ENCODE assay signal across 8 cellular contexts in the genomic region with DNA sequence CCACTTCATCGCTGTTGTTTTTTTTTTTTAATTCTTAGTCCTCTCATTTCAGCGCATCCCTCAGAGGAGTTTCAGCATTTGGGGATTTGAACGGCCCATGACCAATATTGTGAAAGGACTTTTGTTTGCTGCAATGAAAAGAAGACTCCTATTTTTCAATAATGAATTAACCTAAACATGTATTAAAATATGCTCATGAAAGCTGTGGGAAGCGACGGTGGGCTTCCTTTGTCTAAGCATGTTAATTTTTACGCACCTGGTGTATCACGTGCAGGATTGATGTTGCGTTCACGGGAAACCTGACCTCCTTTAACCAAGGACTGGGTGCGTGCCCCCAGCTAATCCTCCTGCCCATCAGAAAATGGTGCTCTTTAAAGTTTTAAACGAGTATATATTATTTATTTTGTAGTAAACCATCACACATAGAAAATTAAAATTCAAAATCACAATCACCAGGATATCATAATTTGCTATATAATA. TPM values are rescaled to one million over a fixed set of nuclear protein-coding genes. Genes with fewer than 3 reads are reported as not detected.
DNase-seq lines count a peak whose midpoint lies in the region; ATAC-seq and TF ChIP-seq lines count a peak whose summit lies in the region.

No MANE protein-coding gene starts in this region.

- H3K27ac Mint-ChIP-seq in CD8-positive, alpha-beta memory T cell = peak overlapping the region in 7 of 8 donors; percentile 4 to 88 (median 78)
- H3K27ac Mint-ChIP-seq in neural crest cell (ENCODE audit: unreplicated experiment) = no peak overlapping the region

- H3K4me3 Mint-ChIP-seq in CD8-positive, alpha-beta memory T cell = peak overlapping the region; percentile 87 to 92 (median 91)
- H3K4me3 Mint-ChIP-seq in neural crest cell = peak overlapping the region; percentile 88

- TF ChIP-seq CTCF in colonic mucosa (IDR thresholded peaks at IDR 0.05) (no peak), neural crest cell (conservative IDR thresholded peaks at IDR 0.05) (no peak), omental fat pad (IDR thresholded peaks at IDR 0.05) (no peak)

- POLR2A ChIA-PET in CD8-positive, alpha-beta memory T cell (lab: Charles Lee) = interaction anchor here (0.7 to 0.8 kb wide), 2 partner anchors 9 to 75 kb away, joined by 3 to 8 read pairs; partner anchors contain the start of gene ANKRD37

- no peak for DNase-seq in CD8-positive, alpha-beta memory T cell
- DNase-seq in colonic mucosa = no peak
- no peak for DNase-seq in neural crest cell (ENCODE audit: low read depth, low spot score)
- DNase-seq in omental fat pad (ENCODE audit: low spot score) = no peak
- DNase-seq in GM03348 (ENCODE audit: low spot score) = no peak

- peak overlapping the region; percentile 61 for H3K4me3 ChIP-seq in CD8-positive, alpha-beta memory T cell (ENCODE audit: low read length)
- H3K4me3 ChIP-seq in colonic mucosa = peak overlapping the region; percentile 85

- peaks cover 7 to 11% (median 11%) of the 10 kb centered on the region in 3 donors for H3K4me1 Mint-ChIP-seq in CD8-positive, alpha-beta memory T cell
- H3K4me1 Mint-ChIP-seq in neural crest cell = peaks cover 9% of the 10 kb centered on the region

- peaks cover 5% of the 10 kb centered on the region in 2 donors for H3K27me3 Mint-ChIP-seq in CD8-positive, alpha-beta memory T cell
- H3K27me3 Mint-ChIP-seq in neural crest cell (ENCODE audit: low read depth) = peaks cover 42% of the 10 kb centered on the region

- peaks cover 5% of the 10 kb centered on the region for H3K4me1 ChIP-seq in CD8-positive, alpha-beta memory T cell (ENCODE audit: insufficient read depth, low read length)
- no peaks in the 10 kb centered on the region for H3K4me1 ChIP-seq in colonic mucosa

- intact Hi-C loops in colonic mucosa (cut with DNase I) = loop anchor here (5.0 kb wide), 1 partner anchor 125 kb away; no protein-coding TSS in a partner anchor

- no peaks in the 10 kb centered on the region for H3K36me3 ChIP-seq in CD8-positive, alpha-beta memory T cell (ENCODE audit: insufficient read depth, low read length)
- no peaks in the 10 kb centered on the region for H3K36me3 ChIP-seq in colonic mucosa

- CTCF ChIA-PET in CD8-positive, alpha-beta memory T cell (lab: Charles Lee) = interaction anchor here (1.1 to 1.3 kb wide), 3 partner anchors 10 to 126 kb away, joined by 4 to 5 read pairs (median 5); a partner anchor contains a TSS

- H3K9me3 ChIP-seq in CD8-positive, alpha-beta memory T cell (ENCODE audit: low read length) = no peaks in the 10 kb centered on the region
- no peaks in the 10 kb centered on the region for H3K9me3 ChIP-seq in colonic mucosa

- ATAC-seq in HG03520 (IDR thresholded peaks at IDR 0.05; ENCODE audit: unreplicated experiment) (peak; percentile 2), HG02938 (IDR thresholded peaks at IDR 0.05; ENCODE audit: unreplicated experiment) (no peak), HG03108 (IDR thresholded peaks at IDR 0.05; ENCODE audit: unreplicated experiment) (no peak), omental fat pad (ENCODE audit: low FRiP score) (no peak)

- H3K36me3 Mint-ChIP-seq in CD8-positive, alpha-beta memory T cell = no peaks in the 10 kb centered on the region
- H3K36me3 Mint-ChIP-seq in neural crest cell (ENCODE audit: low read depth) = no peaks in the 10 kb centered on the region

- H3K27ac ChIP-seq in CD8-positive, alpha-beta memory T cell (ENCODE audit: low read depth, low read length) = peak overlapping the region; percentile 38
- H3K27ac ChIP-seq in colonic mucosa = no peak overlapping the region

- H3K9ac ChIP-seq in colonic mucosa (ENCODE audit: low read depth in 2 of 2, low read length in 2 of 2) = peak overlapping the region; percentile 64 to 87

- H3K9me3 Mint-ChIP-seq in CD8-positive, alpha-beta memory T cell = no peaks in the 10 kb centered on the region
- peaks cover 3% of the 10 kb centered on the region for H3K9me3 Mint-ChIP-seq in neural crest cell

- H3K27me3 ChIP-seq in CD8-positive, alpha-beta memory T cell (ENCODE audit: insufficient read depth, low read length, poor library complexity, severe bottlenecking) = no peaks in the 10 kb centered on the region
- H3K27me3 ChIP-seq in colonic mucosa = no peaks in the 10 kb centered on the region

RNA-seq across cellular contexts. Expression of gene CCDC110, which starts 0.6 kb away (rescaled TPM):
- total RNA-seq in CD8-positive, alpha-beta memory T cell = not detected
- polyA plus RNA-seq in CD8-positive, alpha-beta memory T cell = not detected
- total RNA-seq in colonic mucosa (1 to 10 TPM; 3.6 TPM), neural crest cell (0.14 and 0.16 TPM in 2 replicates), omental fat pad (1 to 10 TPM in 1 of 4 donors, under 1 TPM in 3; 0.19 to 2.8 (median 0.36) TPM)

RNA-seq across cellular contexts. Expression of gene UFSP2, which starts 46.3 kb away (rescaled TPM):
- 10 to 100 TPM; 19.5 to 19.8 TPM for total RNA-seq in CD8-positive, alpha-beta memory T cell
- 48.9 TPM for polyA plus RNA-seq in CD8-positive, alpha-beta memory T cell
- 10 to 100 TPM; 22.0 to 23.5 TPM for total RNA-seq in colonic mucosa
- 26.5 and 28.6 TPM in 2 replicates for total RNA-seq in neural crest cell
- 10 to 100 TPM; 22.5 to 44.8 (median 26.4) TPM for total RNA-seq in omental fat pad
